1 cellular context compared by ENCODE assay signal in genomic region chr6:13528777-13529343, GRCh38.
TF ChIP-seq lines count a peak whose summit lies in the region.

No MANE protein-coding gene starts in this region.

TF ChIP-seq in WTC11, 78 proteins besides CTCF, POLR2A, EP300 and RAD21 (continued from another document):
- TF ChIP-seq FOXP4 (CRISPR knock-in tag; IDR thresholded peaks at IDR 0.05), result no peak
- no peak for TF ChIP-seq CDX4 (CRISPR knock-in tag; IDR thresholded peaks at IDR 0.05; ENCODE audit: borderline replicate concordance)
- no peak for TF ChIP-seq ZNF219 (CRISPR knock-in tag; IDR thresholded peaks at IDR 0.05; ENCODE audit: borderline replicate concordance)
- TF ChIP-seq ATF3 (CRISPR knock-in tag; conservative IDR thresholded peaks at IDR 0.05), result no peak
- no peak for TF ChIP-seq SP1 (CRISPR knock-in tag; conservative IDR thresholded peaks at IDR 0.05)
- no peak for TF ChIP-seq JAZF1 (CRISPR knock-in tag; IDR thresholded peaks at IDR 0.05)
- no peak for TF ChIP-seq ZNF232 (CRISPR knock-in tag; IDR thresholded peaks at IDR 0.05)
- TF ChIP-seq USF2 (CRISPR knock-in tag; IDR thresholded peaks at IDR 0.05), result no peak
